In the genomic region with DNA sequence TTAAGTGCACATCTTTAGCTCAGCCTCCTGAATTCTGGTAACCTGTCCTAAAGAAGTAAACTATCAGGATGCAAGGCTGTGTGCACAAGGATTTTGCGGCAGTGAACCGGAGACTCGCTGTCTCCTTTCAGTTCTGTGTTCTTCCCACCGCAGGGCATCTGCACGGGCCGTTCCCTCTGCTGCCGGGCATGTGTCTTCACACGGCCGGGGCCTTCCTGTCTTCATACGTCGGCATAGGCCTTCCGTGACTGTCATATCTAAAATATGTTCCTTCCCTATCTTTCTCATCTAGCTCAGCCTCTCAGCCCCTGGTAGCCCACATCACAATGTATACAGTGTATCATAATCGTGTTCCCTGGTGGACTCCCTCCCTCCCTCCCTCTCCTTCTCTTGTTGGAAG, we compare ENCODE assay signal across 10 cellular contexts. TPM values are rescaled to one million over a fixed set of nuclear protein-coding genes. Genes with fewer than 3 reads are reported as not detected.
DNase-seq lines count a peak whose midpoint lies in the region; ATAC-seq and TF ChIP-seq lines count a peak whose summit lies in the region.
"Had no signal": no experiment of that assay in that cellular context is flagged by ENCODE, and none has a peak within 500 bp of the region (broad histone marks: within the 10 kb centered on the region; RNA-seq: fewer than 3 reads in every experiment).

No MANE protein-coding gene starts in this region.

- H3K27me3 ChIP-seq in BLaER1 (no peaks in the 10 kb centered on the region), mesendoderm (ENCODE audit: insufficient read depth, low read length, poor library complexity) (no peaks in the 10 kb centered on the region)

- H3K4me3 Mint-ChIP-seq in activated T-helper 2 cell treated with anti-CD3 and anti-CD28 coated beads, Interferon-gamma antibody, Interleukin-2, Interleukin-4, amounts not matched to agents 10 μg/mL and 5 μg/mL and 100 μg/mL, durations not matched to agents 14 hours and 24 hours and 36 hours (ENCODE audit: low read depth) = no peak overlapping the region

- ATAC-seq in HG03095 (IDR thresholded peaks at IDR 0.05; ENCODE audit: unreplicated experiment) = peak; percentile 6
- ATAC-seq in GM21423 (IDR thresholded peaks at IDR 0.05; ENCODE audit: unreplicated experiment) = no peak

- no peak overlapping the region for H3K4me3 ChIP-seq in BLaER1
- H3K4me3 ChIP-seq in mesendoderm (ENCODE audit: low read length) = no peak overlapping the region

- H3K36me3 ChIP-seq in BLaER1 (0 out of 2 replicates have a peak, but pooled peaks cover 6% of the 10 kb centered on the region), mesendoderm (ENCODE audit: control insufficient read depth, insufficient read depth, low read length) (no peaks in the 10 kb centered on the region)
- H3K36me3 ChIP-seq: neutrophil had no signal

- no peak overlapping the region for H2BK120ac ChIP-seq in mesendoderm (ENCODE audit: low read depth, low read length)

- H3K4me1 ChIP-seq in BLaER1 = peaks cover 100% of the 10 kb centered on the region
- H3K4me1 ChIP-seq in mesendoderm (ENCODE audit: control insufficient read depth, low read depth, low read length) = peaks cover 19% of the 10 kb centered on the region

- no peak for DNase-seq in activated T-helper 2 cell treated with anti-CD3 and anti-CD28 coated beads, Interferon-gamma antibody, Interleukin-2, Interleukin-4, amounts not matched to agents 10 μg/mL and 5 μg/mL and 100 μg/mL, durations not matched to agents 14 hours and 24 hours and 36 hours (ENCODE audit: low spot score)
- DNase-seq in mesendoderm (no peak), RWPE1 (ENCODE audit: low spot score) (no peak), NCI-H345 treated with DMSO at 0.1 percent for 48 hours (lab: John Stamatoyannopoulos, UW; ENCODE audit: unreplicated experiment) (no peak), GM13977 (ENCODE audit: low spot score) (no peak)
- DNase-seq: NCI-H1417 treated with DMSO at 0.1 percent for 48 hours had no signal

- WGBS in mesendoderm (ENCODE audit: extremely low coverage, insufficient coverage, low lambda C conversion rate) = no CpG with 5 or more reads among the region's 13 CpGs

- H3K18ac ChIP-seq in mesendoderm (ENCODE audit: low read length) = no peak overlapping the region

- TF ChIP-seq CTCF in RWPE1 (conservative IDR thresholded peaks at IDR 0.05; ENCODE audit: low read depth) = no peak
- no peak for TF ChIP-seq CTCF in GM13977 (IDR thresholded peaks at IDR 0.05; ENCODE audit: extremely low read depth, insufficient read depth, missing control alignments)

- no peak overlapping the region for H2BK15ac ChIP-seq in mesendoderm (replicated peaks; ENCODE audit: low read depth)

- no peaks in the 10 kb centered on the region for H3K9me3 ChIP-seq in BLaER1
- H3K9me3 ChIP-seq: neutrophil had no signal

- POLR2A ChIA-PET in RWPE1 (lab: Yijun Ruan, JAX; ENCODE audit: low non-redundant PET) = interaction anchor here (0.7 kb wide), 1 partner anchor 41 kb away, joined by 5 read pairs; no protein-coding TSS in a partner anchor

- peaks cover 32% of the 10 kb centered on the region for H3K4me1 Mint-ChIP-seq in activated T-helper 2 cell treated with anti-CD3 and anti-CD28 coated beads, Interferon-gamma antibody, Interleukin-2, Interleukin-4, amounts not matched to agents 10 μg/mL and 5 μg/mL and 100 μg/mL, durations not matched to agents 14 hours and 24 hours and 36 hours (ENCODE audit: low read depth)

- no peak overlapping the region for H4K5ac ChIP-seq in mesendoderm (ENCODE audit: low read length)

- peaks cover 6% of the 10 kb centered on the region for H3K27me3 Mint-ChIP-seq in activated T-helper 2 cell treated with anti-CD3 and anti-CD28 coated beads, Interferon-gamma antibody, Interleukin-2, Interleukin-4, amounts not matched to agents 10 μg/mL and 5 μg/mL and 100 μg/mL, durations not matched to agents 14 hours and 24 hours and 36 hours (ENCODE audit: low read depth)

- CTCF ChIA-PET in RWPE1 (lab: Yijun Ruan, JAX) = interaction anchor here (1.3 kb wide), 1 partner anchor 33 kb away, joined by 4 read pairs; no protein-coding TSS in a partner anchor

- H3K9ac ChIP-seq in BLaER1 (peak overlapping the region; percentile 70; the same call in 1 of the 2 replicates), mesendoderm (ENCODE audit: low read length) (no peak overlapping the region)

- H4K8ac ChIP-seq in mesendoderm (ENCODE audit: low read depth, low read length) = no peak overlapping the region

- H3K27ac Mint-ChIP-seq in activated T-helper 2 cell treated with anti-CD3 and anti-CD28 coated beads, Interferon-gamma antibody, Interleukin-2, Interleukin-4, amounts not matched to agents 10 μg/mL and 5 μg/mL and 100 μg/mL, durations not matched to agents 14 hours and 24 hours and 36 hours = peak overlapping the region; percentile 73

- peaks cover 26% of the 10 kb centered on the region for H3K79me1 ChIP-seq in mesendoderm (ENCODE audit: low read length)

- no peaks in the 10 kb centered on the region for H3K36me3 Mint-ChIP-seq in activated T-helper 2 cell treated with anti-CD3 and anti-CD28 coated beads, Interferon-gamma antibody, Interleukin-2, Interleukin-4, amounts not matched to agents 10 μg/mL and 5 μg/mL and 100 μg/mL, durations not matched to agents 14 hours and 24 hours and 36 hours (ENCODE audit: low read depth)

- H3K27ac ChIP-seq in BLaER1 = peak overlapping the region; percentile 80
- no peak overlapping the region for H3K27ac ChIP-seq in mesendoderm (ENCODE audit: low read depth, low read length)
- no peak overlapping the region for H3K27ac ChIP-seq in RWPE1
- H3K27ac ChIP-seq: neutrophil had no signal

- H3K4me2 ChIP-seq in BLaER1 = peak overlapping the region; percentile 87
- H3K4me2 ChIP-seq in mesendoderm (ENCODE audit: low read length) = no peak overlapping the region

- peaks cover 25% of the 10 kb centered on the region for H4K20me1 ChIP-seq in BLaER1

- in situ Hi-C loops in GM13977 (cut with MboI; ENCODE audit: low pct_unique_long_range_greater_than_20kb, low sequenced_read_pairs, unreplicated experiment) = no loop called here

- H2BK5ac ChIP-seq in mesendoderm (ENCODE audit: low read length) = no peak overlapping the region

- H3K56ac ChIP-seq in mesendoderm (ENCODE audit: low read length) = peak overlapping the region; percentile 78

- H3K79me2 ChIP-seq in mesendoderm (ENCODE audit: control insufficient read depth, insufficient read depth, low read length) = peaks cover 18% of the 10 kb centered on the region

- H3K23ac ChIP-seq in mesendoderm (ENCODE audit: low read length) = no peak overlapping the region

- H2AK5ac ChIP-seq in mesendoderm (ENCODE audit: low read length) = no peak overlapping the region

- intact Hi-C loops in activated T-helper 2 cell treated with anti-CD3 and anti-CD28 coated beads, Interferon-gamma antibody, Interleukin-2, Interleukin-4, amounts not matched to agents 10 μg/mL and 5 μg/mL and 100 μg/mL, durations not matched to agents 14 hours and 24 hours and 36 hours (cut with micrococcal nuclease) = loop anchor here (2.0 kb wide), 1 partner anchor 16 kb away; a partner anchor contains a TSS

- no peak overlapping the region for H3K4ac ChIP-seq in mesendoderm (ENCODE audit: low read depth, low read length)

- H3K9me3 Mint-ChIP-seq in activated T-helper 2 cell treated with anti-CD3 and anti-CD28 coated beads, Interferon-gamma antibody, Interleukin-2, Interleukin-4, amounts not matched to agents 10 μg/mL and 5 μg/mL and 100 μg/mL, durations not matched to agents 14 hours and 24 hours and 36 hours = no peaks in the 10 kb centered on the region

RNA-seq across cellular contexts. Expression of a gene that starts 16.4 kb away (rescaled TPM):
- total RNA-seq in activated T-helper 2 cell treated with anti-CD3 and anti-CD28 coated beads, Interferon-gamma antibody, Interleukin-2, Interleukin-4, amounts not matched to agents 10 μg/mL and 5 μg/mL and 100 μg/mL, durations not matched to agents 14 hours and 24 hours and 36 hours = 2.1 and 2.3 TPM in 2 replicates
- polyA plus RNA-seq in mesendoderm (2013, experiment 1 of 2) = 14.2 TPM
- 14.9 TPM for polyA plus RNA-seq in mesendoderm (2013, experiment 2 of 2)

RNA-seq across cellular contexts. Expression of a gene that starts 53.5 kb away (rescaled TPM):
- total RNA-seq in activated T-helper 2 cell treated with anti-CD3 and anti-CD28 coated beads, Interferon-gamma antibody, Interleukin-2, Interleukin-4, amounts not matched to agents 10 μg/mL and 5 μg/mL and 100 μg/mL, durations not matched to agents 14 hours and 24 hours and 36 hours = not detected in 2 replicates
- 318 TPM for polyA plus RNA-seq in mesendoderm (2013, experiment 1 of 2)
- polyA plus RNA-seq in mesendoderm (2013, experiment 2 of 2) = 312 TPM
